Comparison of ENCODE assay signal across 8 cellular contexts in the genomic region with DNA sequence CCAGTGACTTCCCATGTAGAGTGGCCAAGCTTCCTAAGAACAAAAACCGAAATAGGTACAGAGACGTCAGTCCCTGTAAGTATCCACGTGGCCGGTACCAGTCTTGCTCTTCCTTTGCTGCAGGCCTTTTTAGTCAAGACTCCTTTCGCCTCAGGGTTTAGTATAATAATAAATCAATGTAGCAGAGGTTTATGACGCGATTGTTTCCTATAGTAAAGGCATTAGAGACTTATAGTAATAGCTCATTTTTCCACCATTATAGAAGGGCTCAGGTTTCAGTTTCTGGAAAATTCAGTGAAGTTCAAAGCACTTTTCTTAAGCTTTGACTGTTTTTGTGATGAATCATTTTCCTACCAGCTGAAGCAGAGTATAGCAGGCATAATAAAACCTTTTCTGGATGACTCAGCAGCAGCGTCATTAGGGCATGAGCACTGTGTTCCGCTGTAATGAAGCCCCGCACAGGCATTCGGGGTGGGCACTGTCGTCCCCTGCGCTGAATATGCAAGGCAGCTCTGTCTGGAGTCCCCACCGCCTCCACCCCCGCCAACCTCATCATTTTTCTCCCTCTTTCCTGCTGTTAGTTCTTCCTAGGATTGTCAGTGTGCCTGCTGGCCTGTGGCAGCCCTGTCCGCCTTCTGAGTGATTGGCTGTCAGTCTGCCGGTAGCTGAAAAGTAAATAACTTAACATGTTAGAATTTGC. TPM values are rescaled to one million over a fixed set of nuclear protein-coding genes. Genes with fewer than 3 reads are reported as not detected.
DNase-seq lines count a peak whose midpoint lies in the region; ATAC-seq and TF ChIP-seq lines count a peak whose summit lies in the region.

No MANE protein-coding gene starts in this region.

- H3K4me1 ChIP-seq in Panc1 (ENCODE audit: control insufficient read depth, insufficient read depth, low read length) (peaks cover 19% of the 10 kb centered on the region), mesodermal cell (ENCODE audit: control insufficient read depth, insufficient read depth, low read length, poor library complexity, severe bottlenecking) (peaks cover 42% of the 10 kb centered on the region)

- intact Hi-C loops in Panc1 (cut with micrococcal nuclease; ENCODE audit: unreplicated experiment), result no loop called here

- H3K4me3 Mint-ChIP-seq in stimulated activated effector memory CD8-positive, alpha-beta T cell treated with anti-CD3 and anti-CD28 coated beads, Interleukin-12 subunit alpha, Interleukin-12 subunit beta, amount 100 ng/mL, for 72 hours, result peak overlapping the region; percentile 75

- H3K27ac Mint-ChIP-seq in stimulated activated effector memory CD8-positive, alpha-beta T cell treated with anti-CD3 and anti-CD28 coated beads, Interleukin-12 subunit alpha, Interleukin-12 subunit beta, amount 100 ng/mL, for 72 hours, result peak overlapping the region; percentile 96

- H3K36me3 Mint-ChIP-seq in stimulated activated effector memory CD8-positive, alpha-beta T cell treated with anti-CD3 and anti-CD28 coated beads, Interleukin-12 subunit alpha, Interleukin-12 subunit beta, amount 100 ng/mL, for 72 hours, result peaks cover 88% of the 10 kb centered on the region

- ATAC-seq in Panc1 (peak; percentile 86), HG02678 (IDR thresholded peaks at IDR 0.05; ENCODE audit: unreplicated experiment) (no peak)
- ATAC-seq in stimulated activated effector memory CD8-positive, alpha-beta T cell treated with anti-CD3 and anti-CD28 coated beads, Interleukin-12 subunit alpha, Interleukin-12 subunit beta, amount 100 ng/mL, for 72 hours, result peak; percentile 96

- H3K36me3 ChIP-seq in Panc1 (ENCODE audit: control insufficient read depth, insufficient read depth, low read length) (no peaks in the 10 kb centered on the region; the same call in 1 of the 2 replicates), mesodermal cell (ENCODE audit: control insufficient read depth, insufficient read depth, low read length) (peaks cover 49% of the 10 kb centered on the region)

- no peaks in the 10 kb centered on the region for H3K9me3 Mint-ChIP-seq in stimulated activated effector memory CD8-positive, alpha-beta T cell treated with anti-CD3 and anti-CD28 coated beads, Interleukin-12 subunit alpha, Interleukin-12 subunit beta, amount 100 ng/mL, for 72 hours

- CTCF ChIA-PET in Panc1 (lab: Charles Lee), result no interaction called here

- H3K27ac ChIP-seq in Panc1 (ENCODE audit: low read length), result peak overlapping the region; percentile 77
- peak overlapping the region; percentile 98 for H3K27ac ChIP-seq in mesodermal cell (ENCODE audit: low read depth, low read length, severe bottlenecking)

- H3K9me3 ChIP-seq in Panc1 (ENCODE audit: control insufficient read depth, insufficient read depth, low read depth, low read length) (no peaks in the 10 kb centered on the region), mesodermal cell (ENCODE audit: control insufficient read depth, low read length) (no peaks in the 10 kb centered on the region)

- no peaks in the 10 kb centered on the region for H3K27me3 ChIP-seq in Panc1 (ENCODE audit: control insufficient read depth, insufficient read depth, low read length)

- no TSS peak for BruUV-seq in Panc1 (replicated peaks; lab: Mats Ljungman, UMichigan)

- TF ChIP-seq CTCF in Panc1 (IDR thresholded peaks at IDR 0.05), result no peak

- WGBS in mesodermal cell (ENCODE audit: insufficient coverage in 2 of 2), 2 experiments, result 55 to 67% methylated on average over 13 of the region's 17 CpGs

- DNase-seq in Caki2 (ENCODE audit: low read depth) (peak; percentile 91), Panc1 (ENCODE audit: low read depth, low spot score) (peak; percentile 80), amniotic stem cell (lab: John Stamatoyannopoulos, UW) (peak; percentile 92), NCI-H2196 (lab: John Stamatoyannopoulos, UW; ENCODE audit: unreplicated experiment) (no peak), mucosa of gallbladder (ENCODE audit: low spot score) (no peak)
- peak; percentile 48 to 84 for DNase-seq in stimulated activated effector memory CD8-positive, alpha-beta T cell treated with anti-CD3 and anti-CD28 coated beads, Interleukin-12 subunit alpha, Interleukin-12 subunit beta, amount 100 ng/mL, for 72 hours (ENCODE audit: low spot score in 2 of 2)

- peaks cover 82% of the 10 kb centered on the region for H3K4me1 Mint-ChIP-seq in stimulated activated effector memory CD8-positive, alpha-beta T cell treated with anti-CD3 and anti-CD28 coated beads, Interleukin-12 subunit alpha, Interleukin-12 subunit beta, amount 100 ng/mL, for 72 hours

- H3K4me3 ChIP-seq in Panc1 (ENCODE audit: low read depth in 2 of 2, low read length in 2 of 2), result no peak overlapping the region
- no peak overlapping the region for H3K4me3 ChIP-seq in mesodermal cell (ENCODE audit: extremely low read depth, insufficient read depth, low read length, poor library complexity, severe bottlenecking)

- in situ Hi-C loops in Caki2 (cut with HindIII; ENCODE audit: low pct_unique_long_range_greater_than_20kb, low sequenced_read_pairs) (no loop called here), Panc1 (cut with HindIII; ENCODE audit: low pct_unique_long_range_greater_than_20kb, low sequenced_read_pairs) (no loop called here)

- POLR2A ChIA-PET in Panc1 (lab: Charles Lee), result interaction anchor here (0.5 kb wide), 2 partner anchors 15 to 20 kb away, joined by 3 to 5 read pairs; no protein-coding TSS in a partner anchor

RNA-seq across cellular contexts. Expression of a gene that starts 51.3 kb away (rescaled TPM):
- total RNA-seq in Caki2 (2014; rRNA removed; shearing (Covaris generic); ENCODE audit: low replicate concordance), result 28.1 and 28.2 TPM in 2 replicates
- total RNA-seq in Panc1 (2021; ENCODE audit: unreplicated experiment), result 42.2 TPM
- 27.3 TPM for polyA plus RNA-seq in Panc1 (2012; ENCODE audit: insufficient read length)
- polyA plus RNA-seq in mesodermal cell (2013, experiment 1 of 2), result 43.3 TPM
- polyA plus RNA-seq in mesodermal cell (2013, experiment 2 of 2), result 40.9 TPM
- 24.0 TPM for total RNA-seq in mucosa of gallbladder

Comparison
In these comparisons a context has a peak if more than half of its experiments do, and no peak if none do; other contexts are left out.
1. DNase-seq: peak in Caki2 (single experiment), Panc1 (single experiment), amniotic stem cell (single experiment) and stimulated activated effector memory CD8-positive, alpha-beta T cell treated with anti-CD3 and anti-CD28 coated beads, Interleukin-12 subunit alpha, Interleukin-12 subunit beta, amount 100 ng/mL, for 72 hours (2 of 2); none in NCI-H2196 (single experiment) and mucosa of gallbladder (single experiment).